Comparison of ENCODE assay signal across 1 cellular context in the genomic region with DNA sequence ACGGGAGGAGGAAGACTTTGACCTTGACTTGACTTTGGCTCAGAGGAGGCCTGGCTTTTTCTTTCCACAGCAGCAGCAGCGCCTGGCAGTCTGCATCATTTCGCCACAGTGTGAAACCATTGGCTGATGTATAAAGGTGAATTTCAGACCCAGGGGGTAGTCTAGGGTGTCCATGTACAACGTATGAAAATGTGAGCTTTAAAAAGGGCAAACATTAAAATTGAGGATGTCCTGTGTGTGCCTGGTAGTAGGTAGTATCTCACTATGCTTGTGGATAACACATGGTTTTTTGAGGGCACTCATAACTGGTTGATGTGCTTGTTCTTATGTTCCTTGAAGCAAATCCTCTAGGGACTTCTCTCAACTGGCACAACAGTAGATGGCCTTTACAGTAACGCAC.
TF ChIP-seq lines count a peak whose summit lies in the region.

No MANE protein-coding gene starts in this region.

TF ChIP-seq in A549, 52 proteins besides CTCF, POLR2A, EP300 and RAD21 (continued from another document):
- TF ChIP-seq, protein P1, sequence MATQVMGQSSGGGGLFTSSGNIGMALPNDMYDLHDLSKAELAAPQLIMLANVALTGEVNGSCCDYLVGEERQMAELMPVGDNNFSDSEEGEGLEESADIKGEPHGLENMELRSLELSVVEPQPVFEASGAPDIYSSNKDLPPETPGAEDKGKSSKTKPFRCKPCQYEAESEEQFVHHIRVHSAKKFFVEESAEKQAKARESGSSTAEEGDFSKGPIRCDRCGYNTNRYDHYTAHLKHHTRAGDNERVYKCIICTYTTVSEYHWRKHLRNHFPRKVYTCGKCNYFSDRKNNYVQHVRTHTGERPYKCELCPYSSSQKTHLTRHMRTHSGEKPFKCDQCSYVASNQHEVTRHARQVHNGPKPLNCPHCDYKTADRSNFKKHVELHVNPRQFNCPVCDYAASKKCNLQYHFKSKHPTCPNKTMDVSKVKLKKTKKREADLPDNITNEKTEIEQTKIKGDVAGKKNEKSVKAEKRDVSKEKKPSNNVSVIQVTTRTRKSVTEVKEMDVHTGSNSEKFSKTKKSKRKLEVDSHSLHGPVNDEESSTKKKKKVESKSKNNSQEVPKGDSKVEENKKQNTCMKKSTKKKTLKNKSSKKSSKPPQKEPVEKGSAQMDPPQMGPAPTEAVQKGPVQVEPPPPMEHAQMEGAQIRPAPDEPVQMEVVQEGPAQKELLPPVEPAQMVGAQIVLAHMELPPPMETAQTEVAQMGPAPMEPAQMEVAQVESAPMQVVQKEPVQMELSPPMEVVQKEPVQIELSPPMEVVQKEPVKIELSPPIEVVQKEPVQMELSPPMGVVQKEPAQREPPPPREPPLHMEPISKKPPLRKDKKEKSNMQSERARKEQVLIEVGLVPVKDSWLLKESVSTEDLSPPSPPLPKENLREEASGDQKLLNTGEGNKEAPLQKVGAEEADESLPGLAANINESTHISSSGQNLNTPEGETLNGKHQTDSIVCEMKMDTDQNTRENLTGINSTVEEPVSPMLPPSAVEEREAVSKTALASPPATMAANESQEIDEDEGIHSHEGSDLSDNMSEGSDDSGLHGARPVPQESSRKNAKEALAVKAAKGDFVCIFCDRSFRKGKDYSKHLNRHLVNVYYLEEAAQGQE (IDR thresholded peaks at IDR 0.05): no peak
- no peak for TF ChIP-seq FOSB (CRISPR knock-in tag; IDR thresholded peaks at IDR 0.05)
- TF ChIP-seq CHD4 (IDR thresholded peaks at IDR 0.05; ENCODE audit: borderline replicate concordance): no peak
- no peak for TF ChIP-seq HEYL (CRISPR knock-in tag; IDR thresholded peaks at IDR 0.05)
- TF ChIP-seq, protein P2, sequence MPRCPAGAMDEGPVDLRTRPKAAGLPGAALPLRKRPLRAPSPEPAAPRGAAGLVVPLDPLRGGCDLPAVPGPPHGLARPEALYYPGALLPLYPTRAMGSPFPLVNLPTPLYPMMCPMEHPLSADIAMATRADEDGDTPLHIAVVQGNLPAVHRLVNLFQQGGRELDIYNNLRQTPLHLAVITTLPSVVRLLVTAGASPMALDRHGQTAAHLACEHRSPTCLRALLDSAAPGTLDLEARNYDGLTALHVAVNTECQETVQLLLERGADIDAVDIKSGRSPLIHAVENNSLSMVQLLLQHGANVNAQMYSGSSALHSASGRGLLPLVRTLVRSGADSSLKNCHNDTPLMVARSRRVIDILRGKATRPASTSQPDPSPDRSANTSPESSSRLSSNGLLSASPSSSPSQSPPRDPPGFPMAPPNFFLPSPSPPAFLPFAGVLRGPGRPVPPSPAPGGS (IDR thresholded peaks at IDR 0.05): no peak
- TF ChIP-seq CHD2 (IDR thresholded peaks at IDR 0.05; ENCODE audit: low read length, partially characterized antibody): no peak
- TF ChIP-seq MAFK (IDR thresholded peaks at IDR 0.05; ENCODE audit: partially characterized antibody): no peak
- TF ChIP-seq HOXB13 (CRISPR knock-in tag; IDR thresholded peaks at IDR 0.05; ENCODE audit: low read depth): no peak
- TF ChIP-seq HDAC2 (IDR thresholded peaks at IDR 0.05): no peak
